33 cellular contexts compared by ENCODE assay signal in genomic region chr4:8480221-8480620, GRCh38.
"Had no signal": no experiment of that assay in that cellular context is flagged by ENCODE, and none has a peak within 500 bp of the region (broad histone marks: within the 10 kb centered on the region; RNA-seq: fewer than 3 reads in every experiment).

No MANE protein-coding gene starts in this region.

- H3K4me3 ChIP-seq: ascending aorta, breast epithelium, cardiac muscle cell, coronary artery, dorsolateral prefrontal cortex, esophagus muscularis mucosa, gastrocnemius medialis, heart left ventricle had no signal

- H3K27ac Mint-ChIP-seq: activated CD4-positive, alpha-beta memory T cell treated with anti-CD3 and anti-CD28 coated beads for 36 hours; activated CD4-positive, alpha-beta T cell treated with anti-CD3 and anti-CD28 coated beads for 36 hours; activated CD4-positive, alpha-beta T cell treated with anti-CD3 and anti-CD28 coated beads, Interleukin-2, amount 10 ng/mL, durations not matched to agents 24 days and 14 days; activated CD8-positive, alpha-beta memory T cell treated with anti-CD3 and anti-CD28 coated beads, Interleukin-2, amount 10 ng/mL, durations not matched to agents 7 days and 5 days; activated CD8-positive, alpha-beta T cell treated with anti-CD3 and anti-CD28 coated beads, Interleukin-2, amount 10 ng/mL, durations not matched to agents 7 days and 5 days; activated naive CD4-positive, alpha-beta T cell treated with anti-CD3 and anti-CD28 coated beads for 36 hours; activated naive CD4-positive, alpha-beta T cell treated with anti-CD3 and anti-CD28 coated beads, Interleukin-2, amount 50 U/mL, for 72 hours; activated naive CD8-positive, alpha-beta T cell treated with anti-CD3 and anti-CD28 coated beads, Interleukin-2, amount 10 ng/mL, durations not matched to agents 7 days and 5 days; activated T-helper 1 cell treated with anti-CD3 and anti-CD28 coated beads, Interleukin-12 subunit alpha, Interleukin-12 subunit beta, Interleukin-2, Interleukin-4 antibody, amounts not matched to agents 30 ng/mL and 10 ng/mL and 1 ng/mL, durations not matched to agents 14 hours and 24 hours and 36 hours; activated T-helper 2 cell treated with anti-CD3 and anti-CD28 coated beads, Interferon-gamma antibody, Interleukin-2, Interleukin-4, amounts not matched to agents 10 μg/mL and 5 μg/mL and 100 μg/mL, durations not matched to agents 14 hours and 24 hours and 36 hours; dendritic cell treated with granulocyte-macrophage colony-stimulating factor and Interleukin-4, amounts not matched to agents 40 ng/mL and 50 ng/mL, for 4 days had no signal

- DNase-seq: activated CD4-positive, alpha-beta memory T cell treated with anti-CD3 and anti-CD28 coated beads for 36 hours; activated CD4-positive, alpha-beta T cell treated with anti-CD3 and anti-CD28 coated beads for 36 hours; activated CD4-positive, alpha-beta T cell treated with anti-CD3 and anti-CD28 coated beads, Interleukin-2, amount 10 ng/mL, durations not matched to agents 24 days and 14 days; activated CD4-positive, CD25-positive, alpha-beta regulatory T cell; activated CD4-positive, CD25-positive, alpha-beta regulatory T cell treated with anti-CD3 and anti-CD28 coated beads, Interleukin-2, amount 50 U/mL, for 72 hours; activated CD8-positive, alpha-beta memory T cell treated with anti-CD3 and anti-CD28 coated beads, Interleukin-2, amount 10 ng/mL, durations not matched to agents 7 days and 5 days; activated CD8-positive, alpha-beta memory T cell treated with anti-CD3 and anti-CD28 coated beads, Interleukin-2, amount 50 U/mL, for 4 hours; activated CD8-positive, alpha-beta T cell treated with anti-CD3 and anti-CD28 coated beads, Interleukin-2, amount 10 ng/mL, durations not matched to agents 7 days and 5 days; activated effector memory CD4-positive, alpha-beta T cell treated with anti-CD3 and anti-CD28 coated beads, Interleukin-2, amount 50 U/mL, for 16 hours; activated naive CD4-positive, alpha-beta T cell treated with anti-CD3 and anti-CD28 coated beads for 36 hours; activated naive CD8-positive, alpha-beta T cell treated with anti-CD3 and anti-CD28 coated beads, Interleukin-2, amount 10 ng/mL, durations not matched to agents 7 days and 5 days; activated T-cell treated with anti-CD3 and anti-CD28 coated beads, Interleukin-2, amount 50 U/mL, for 1 hour; activated T-cell treated with anti-CD3 and anti-CD28 coated beads, Interleukin-2, amount 50 U/mL, for 48 hours; central memory CD4-positive, alpha-beta T cell; cerebellar nuclear complex; dorsolateral prefrontal cortex; effector memory CD4-positive, alpha-beta T cell; erythroblast; foreskin keratinocyte; gastrocnemius medialis; glutamatergic neuron; heart left ventricle; T-helper 2 cell had no signal

- H3K27me3 Mint-ChIP-seq: activated CD4-positive, alpha-beta memory T cell treated with anti-CD3 and anti-CD28 coated beads for 36 hours; activated CD4-positive, alpha-beta T cell treated with anti-CD3 and anti-CD28 coated beads for 36 hours; activated CD4-positive, alpha-beta T cell treated with anti-CD3 and anti-CD28 coated beads, Interleukin-2, amount 10 ng/mL, durations not matched to agents 24 days and 14 days; activated CD8-positive, alpha-beta memory T cell treated with anti-CD3 and anti-CD28 coated beads, Interleukin-2, amount 10 ng/mL, durations not matched to agents 7 days and 5 days; activated naive CD8-positive, alpha-beta T cell treated with anti-CD3 and anti-CD28 coated beads, Interleukin-2, amount 10 ng/mL, durations not matched to agents 7 days and 5 days; brain; dendritic cell treated with granulocyte-macrophage colony-stimulating factor and Interleukin-4, amounts not matched to agents 40 ng/mL and 50 ng/mL, for 4 days had no signal

- H3K9me3 Mint-ChIP-seq: activated CD4-positive, alpha-beta memory T cell treated with anti-CD3 and anti-CD28 coated beads for 36 hours; activated CD4-positive, alpha-beta T cell treated with anti-CD3 and anti-CD28 coated beads, Interleukin-2, amount 10 ng/mL, durations not matched to agents 24 days and 14 days; activated naive CD4-positive, alpha-beta T cell treated with anti-CD3 and anti-CD28 coated beads for 36 hours; activated naive CD4-positive, alpha-beta T cell treated with anti-CD3 and anti-CD28 coated beads, Interleukin-2, amount 50 U/mL, for 72 hours; activated naive CD8-positive, alpha-beta T cell treated with anti-CD3 and anti-CD28 coated beads, Interleukin-2, amount 10 ng/mL, durations not matched to agents 7 days and 5 days; activated T-helper 1 cell treated with anti-CD3 and anti-CD28 coated beads, Interleukin-12 subunit alpha, Interleukin-12 subunit beta, Interleukin-2, Interleukin-4 antibody, amounts not matched to agents 30 ng/mL and 10 ng/mL and 1 ng/mL, durations not matched to agents 14 hours and 24 hours and 36 hours; activated T-helper 2 cell treated with anti-CD3 and anti-CD28 coated beads, Interferon-gamma antibody, Interleukin-2, Interleukin-4, amounts not matched to agents 10 μg/mL and 5 μg/mL and 100 μg/mL, durations not matched to agents 14 hours and 24 hours and 36 hours; brain; dendritic cell treated with granulocyte-macrophage colony-stimulating factor and Interleukin-4, amounts not matched to agents 40 ng/mL and 50 ng/mL, for 4 days had no signal

- H3K27me3 ChIP-seq: ascending aorta, breast epithelium, cardiac muscle cell, dorsolateral prefrontal cortex, esophagus muscularis mucosa, foreskin keratinocyte, gastrocnemius medialis, heart left ventricle had no signal

- ATAC-seq: activated CD4-positive, alpha-beta T cell treated with anti-CD3 and anti-CD28 coated beads for 36 hours; activated CD8-positive, alpha-beta memory T cell treated with anti-CD3 and anti-CD28 coated beads, Interleukin-2, amount 10 ng/mL, durations not matched to agents 7 days and 5 days; activated CD8-positive, alpha-beta T cell treated with anti-CD3 and anti-CD28 coated beads, Interleukin-2, amount 10 ng/mL, durations not matched to agents 7 days and 5 days; activated naive CD4-positive, alpha-beta T cell treated with anti-CD3 and anti-CD28 coated beads, Interleukin-2, amount 50 U/mL, for 72 hours; foreskin keratinocyte; gastrocnemius medialis; heart left ventricle had no signal

- H3K4me1 Mint-ChIP-seq: activated CD4-positive, alpha-beta T cell treated with anti-CD3 and anti-CD28 coated beads, Interleukin-2, amount 10 ng/mL, durations not matched to agents 24 days and 14 days; activated naive CD8-positive, alpha-beta T cell treated with anti-CD3 and anti-CD28 coated beads, Interleukin-2, amount 10 ng/mL, durations not matched to agents 7 days and 5 days had no signal

- H3K36me3 Mint-ChIP-seq: activated CD8-positive, alpha-beta memory T cell treated with anti-CD3 and anti-CD28 coated beads, Interleukin-2, amount 10 ng/mL, durations not matched to agents 7 days and 5 days; activated naive CD4-positive, alpha-beta T cell treated with anti-CD3 and anti-CD28 coated beads, Interleukin-2, amount 50 U/mL, for 72 hours; activated naive CD8-positive, alpha-beta T cell treated with anti-CD3 and anti-CD28 coated beads, Interleukin-2, amount 10 ng/mL, durations not matched to agents 7 days and 5 days had no signal

- H3K27ac ChIP-seq: ascending aorta, breast epithelium, cardiac muscle cell, coronary artery, dorsolateral prefrontal cortex, esophagus muscularis mucosa, foreskin keratinocyte, gastrocnemius medialis, heart left ventricle had no signal

- H3K9me3 ChIP-seq: ascending aorta, breast epithelium, esophagus muscularis mucosa, gastrocnemius medialis, heart left ventricle had no signal

- H3K4me1 ChIP-seq: ascending aorta, breast epithelium, esophagus muscularis mucosa, foreskin keratinocyte, gastrocnemius medialis, heart left ventricle had no signal

- H3K36me3 ChIP-seq: breast epithelium had no signal

- H3K4me3 Mint-ChIP-seq: activated CD4-positive, alpha-beta memory T cell treated with anti-CD3 and anti-CD28 coated beads for 36 hours; activated CD4-positive, alpha-beta T cell treated with anti-CD3 and anti-CD28 coated beads for 36 hours; activated CD4-positive, alpha-beta T cell treated with anti-CD3 and anti-CD28 coated beads, Interleukin-2, amount 10 ng/mL, durations not matched to agents 24 days and 14 days; activated CD8-positive, alpha-beta memory T cell treated with anti-CD3 and anti-CD28 coated beads, Interleukin-2, amount 10 ng/mL, durations not matched to agents 7 days and 5 days; activated CD8-positive, alpha-beta T cell treated with anti-CD3 and anti-CD28 coated beads, Interleukin-2, amount 10 ng/mL, durations not matched to agents 7 days and 5 days; activated naive CD4-positive, alpha-beta T cell treated with anti-CD3 and anti-CD28 coated beads for 36 hours; activated naive CD8-positive, alpha-beta T cell treated with anti-CD3 and anti-CD28 coated beads, Interleukin-2, amount 10 ng/mL, durations not matched to agents 7 days and 5 days; activated T-helper 1 cell treated with anti-CD3 and anti-CD28 coated beads, Interleukin-12 subunit alpha, Interleukin-12 subunit beta, Interleukin-2, Interleukin-4 antibody, amounts not matched to agents 30 ng/mL and 10 ng/mL and 1 ng/mL, durations not matched to agents 14 hours and 24 hours and 36 hours; brain; dendritic cell treated with granulocyte-macrophage colony-stimulating factor and Interleukin-4, amounts not matched to agents 40 ng/mL and 50 ng/mL, for 4 days had no signal
